ENCODE assay signal across 29 cellular contexts in genomic region chr1:51902456-51902855, GRCh38.
"Had no signal": no experiment of that assay in that cellular context is flagged by ENCODE, and none has a peak within 500 bp of the region (broad histone marks: within the 10 kb centered on the region; RNA-seq: fewer than 3 reads in every experiment).

No MANE protein-coding gene starts in this region.

- H3K4me1 ChIP-seq: colonic mucosa, esophagus muscularis mucosa, esophagus squamous epithelium, gastrocnemius medialis, gastroesophageal sphincter, heart left ventricle, heart right ventricle had no signal

- H3K9me3 Mint-ChIP-seq: effector memory CD8-positive, alpha-beta T cell had no signal

- H3K4me1 Mint-ChIP-seq: endodermal cell had no signal

- H3K27ac Mint-ChIP-seq: dendritic cell treated with granulocyte-macrophage colony-stimulating factor and Interleukin-4, amounts not matched to agents 40 ng/mL and 50 ng/mL, for 4 days; effector memory CD8-positive, alpha-beta T cell; endodermal cell had no signal

- H3K27me3 ChIP-seq: foreskin keratinocyte had no signal

- FAIRE-seq: colon, endometrium, endothelial cell of umbilical vein, frontal cortex had no signal

- H3K27ac ChIP-seq: colonic mucosa, coronary artery, dorsolateral prefrontal cortex, epithelial cell of prostate, esophagus muscularis mucosa, esophagus squamous epithelium, foreskin keratinocyte, gastrocnemius medialis, gastroesophageal sphincter, heart left ventricle, heart right ventricle had no signal

- DNase-seq: colonic mucosa; cortex of kidney; dermis blood vessel endothelial cell; dorsolateral prefrontal cortex; effector CD4-positive, alpha-beta T cell; effector CD8-positive, alpha-beta T cell; effector memory CD4-positive, alpha-beta T cell; effector memory CD8-positive, alpha-beta T cell; endodermal cell; erythroblast; esophagus squamous epithelium; foreskin fibroblast; foreskin keratinocyte; foreskin melanocyte; gastrocnemius medialis; glutamatergic neuron; head of caudate nucleus; heart left ventricle; heart right ventricle had no signal

- H3K36me3 ChIP-seq: colonic mucosa, esophagus muscularis mucosa, esophagus squamous epithelium, gastrocnemius medialis, gastroesophageal sphincter, heart left ventricle, heart right ventricle had no signal

- ATAC-seq: effector memory CD8-positive, alpha-beta T cell; esophagus mucosa; foreskin keratinocyte; gastrocnemius medialis; gastroesophageal sphincter; heart left ventricle; heart right ventricle had no signal

- H3K4me3 ChIP-seq: colonic mucosa, coronary artery, dorsolateral prefrontal cortex, esophagus muscularis mucosa, esophagus squamous epithelium, gastrocnemius medialis, gastroesophageal sphincter, heart left ventricle, heart right ventricle had no signal

- H3K9me3 ChIP-seq: colonic mucosa, esophagus muscularis mucosa, esophagus squamous epithelium, gastrocnemius medialis, gastroesophageal sphincter, heart left ventricle, heart right ventricle had no signal

- H3K4me3 Mint-ChIP-seq: dendritic cell treated with granulocyte-macrophage colony-stimulating factor and Interleukin-4, amounts not matched to agents 40 ng/mL and 50 ng/mL, for 4 days; effector memory CD8-positive, alpha-beta T cell; endodermal cell had no signal
